Comparison of ENCODE assay signal across 25 cellular contexts in the genomic region with DNA sequence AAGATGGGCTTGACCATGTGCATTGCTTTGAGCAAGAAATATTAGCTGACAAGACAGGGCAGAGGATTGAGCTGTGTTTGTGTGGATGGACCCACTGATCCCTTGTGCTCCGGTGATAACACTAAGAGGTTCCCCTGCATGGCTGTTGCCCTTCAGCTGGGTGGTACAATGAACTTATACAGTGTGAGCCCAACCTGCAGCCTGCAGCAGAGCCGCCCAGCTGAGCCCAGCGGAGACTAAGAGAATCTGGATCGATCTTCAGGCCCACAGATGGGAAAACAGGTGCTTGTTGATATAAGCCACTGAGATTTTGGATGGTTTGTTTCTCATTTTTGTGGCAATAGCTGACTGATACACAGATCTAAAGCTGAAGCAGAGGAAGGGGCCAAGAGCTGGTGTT.
"Had no signal": no experiment of that assay in that cellular context is flagged by ENCODE, and none has a peak within 500 bp of the region (broad histone marks: within the 10 kb centered on the region; RNA-seq: fewer than 3 reads in every experiment).

No MANE protein-coding gene starts in this region.

- DNase-seq: colonic mucosa; cortex of kidney; effector CD8-positive, alpha-beta T cell; effector memory CD8-positive, alpha-beta T cell; endodermal cell; erythroblast; esophagus squamous epithelium; foreskin fibroblast; foreskin melanocyte; gastrocnemius medialis; glutamatergic neuron; head of caudate nucleus; heart right ventricle; hippocampal formation; left cardiac atrium; left lung; left ventricle myocardium superior; lower lobe of right lung; mesenchymal stem cell; mucosa of descending colon; naive B cell had no signal

- H3K4me3 Mint-ChIP-seq: dendritic cell treated with granulocyte-macrophage colony-stimulating factor and Interleukin-4, amounts not matched to agents 40 ng/mL and 50 ng/mL, for 4 days; effector memory CD8-positive, alpha-beta T cell; endodermal cell; mesothelial cell of epicardium; naive B cell had no signal

- H3K4me3 ChIP-seq: colonic mucosa, esophagus squamous epithelium, gastrocnemius medialis, heart right ventricle, left lung, lower lobe of right lung, mucosa of descending colon had no signal

- H3K27ac ChIP-seq: colonic mucosa, epithelial cell of prostate, esophagus squamous epithelium, gastrocnemius medialis, heart right ventricle, left lung, lower lobe of right lung had no signal

- H3K27me3 ChIP-seq: colonic mucosa had no signal

- ATAC-seq: effector memory CD8-positive, alpha-beta T cell; esophagus mucosa; gastrocnemius medialis; heart right ventricle; left cardiac atrium; left lung; left ventricle myocardium superior; lower lobe of right lung; mucosa of descending colon had no signal

- H3K36me3 ChIP-seq: colonic mucosa, esophagus squamous epithelium, gastrocnemius medialis, heart right ventricle, left lung, lower lobe of right lung had no signal

- H3K9me3 Mint-ChIP-seq: dendritic cell treated with granulocyte-macrophage colony-stimulating factor and Interleukin-4, amounts not matched to agents 40 ng/mL and 50 ng/mL, for 4 days; effector memory CD8-positive, alpha-beta T cell; endodermal cell; naive B cell had no signal

- H3K4me1 ChIP-seq: colonic mucosa, esophagus squamous epithelium, gastrocnemius medialis, heart right ventricle, left lung, lower lobe of right lung had no signal

- H3K36me3 Mint-ChIP-seq: mesothelial cell of epicardium, naive B cell had no signal

- H3K27ac Mint-ChIP-seq: dendritic cell treated with granulocyte-macrophage colony-stimulating factor and Interleukin-4, amounts not matched to agents 40 ng/mL and 50 ng/mL, for 4 days; effector memory CD8-positive, alpha-beta T cell; endodermal cell; mesothelial cell of epicardium; naive B cell had no signal
